Comparison of ENCODE assay signal across 11 cellular contexts in genomic region chr7:132596588-132596987, GRCh38. TPM values are rescaled to one million over a fixed set of nuclear protein-coding genes. Genes with fewer than 3 reads are reported as not detected.
"Had no signal": no experiment of that assay in that cellular context is flagged by ENCODE, and none has a peak within 500 bp of the region (broad histone marks: within the 10 kb centered on the region; RNA-seq: fewer than 3 reads in every experiment).

No MANE protein-coding gene starts in this region.

- H3K4me2 ChIP-seq: GM23338 had no signal

- ATAC-seq: GM23338, HCT116 had no signal

- H3K27ac ChIP-seq: GM23248 had no signal

- H2AFZ ChIP-seq: GM23248, GM23338 had no signal

- FAIRE-seq: H1, H54 had no signal

- H3K4me3 ChIP-seq: GM23248, GM23338, HAP-1 had no signal

- H3K36me3 ChIP-seq: HAP-1 had no signal

- DNase-seq: GOT3, H7, H9, HCEC 1CT, HFFc6 had no signal

- H3K4me1 ChIP-seq: HAP-1 had no signal

- H3K9ac ChIP-seq: GM23248 had no signal

- H3K9me3 ChIP-seq: HAP-1 had no signal

RNA-seq across cellular contexts. Expression of gene PLXNA4, which starts 20.3 kb away (rescaled TPM):
- polyA plus RNA-seq: GM23248 had no signal
